8 cellular contexts compared by ENCODE assay signal in genomic region chr7:73005693-73006447, GRCh38. TPM values are rescaled to one million over a fixed set of nuclear protein-coding genes. Genes with fewer than 3 reads are reported as not detected.
DNase-seq lines count a peak whose midpoint lies in the region; ATAC-seq and TF ChIP-seq lines count a peak whose summit lies in the region.
"Not testable (repeated sequence)": the region's sequence is repeated elsewhere in the genome, so short reads cannot be mapped to it uniquely, and the experiment has no call there.

No MANE protein-coding gene starts in this region.

- not testable (repeated sequence) for H3K9me3 Mint-ChIP-seq in CD8-positive, alpha-beta memory T cell; neural progenitor cell

- H2AFZ ChIP-seq in neural progenitor cell (replicated peaks), result not testable (repeated sequence)

- H3K27me3 Mint-ChIP-seq in CD8-positive, alpha-beta memory T cell; neural progenitor cell (ENCODE audit: insufficient read depth, low read depth): not testable (repeated sequence)

- H3K4me1 Mint-ChIP-seq in CD8-positive, alpha-beta memory T cell; neural progenitor cell: not testable (repeated sequence)

- H3K4me3 Mint-ChIP-seq in CD8-positive, alpha-beta memory T cell, result peak overlapping the region; percentile 94 to 98 (median 97)
- peak overlapping the region; percentile 99 for H3K4me3 Mint-ChIP-seq in neural progenitor cell

- H3K9ac ChIP-seq in adipocyte (ENCODE audit: low read length) (peak overlapping the region; percentile 84), neural progenitor cell (peak overlapping the region; percentile 70)

- H4K20me1 ChIP-seq in neural progenitor cell (ENCODE audit: low read depth), result not testable (repeated sequence)

- CTCF ChIA-PET in CD8-positive, alpha-beta memory T cell (lab: Charles Lee), result not testable (repeated sequence)

- ATAC-seq in GM21447 (IDR thresholded peaks at IDR 0.05; ENCODE audit: unreplicated experiment), result peak; percentile 83
- peak; percentile 68 for ATAC-seq in HG03457 (IDR thresholded peaks at IDR 0.05; ENCODE audit: unreplicated experiment)

- not testable (repeated sequence) for H3K9me3 ChIP-seq in CD8-positive, alpha-beta memory T cell (ENCODE audit: low read length); adipocyte (ENCODE audit: control insufficient read depth, low read length); neural progenitor cell (ENCODE audit: low read depth)

- intact Hi-C loops in head of caudate nucleus (cut with DNase I), result not testable (repeated sequence)

- H3F3A ChIP-seq in neural progenitor cell (ENCODE audit: low read depth), result not testable (repeated sequence)

- peak; percentile 84 to 94 (median 94) for DNase-seq in CD8-positive, alpha-beta memory T cell
- peak; percentile 81 for DNase-seq in T-helper 22 cell (ENCODE audit: low read depth)
- DNase-seq in adipocyte (ENCODE audit: low read depth), result not testable (repeated sequence)
- peak; percentile 69 to 98 (median 94) for DNase-seq in head of caudate nucleus
- peak; percentile 95 for DNase-seq in neural progenitor cell (ENCODE audit: low spot score)
- DNase-seq in stimulated activated CD8-positive, alpha-beta memory T cell treated with anti-CD3 and anti-CD28 coated beads, Interleukin-4, amount 100 ng/mL, for 1 hour (ENCODE audit: low read depth in 2 of 2, low spot score in 1 of 2), result peak; percentile 72 to 78

- not testable (repeated sequence) for H3K36me3 ChIP-seq in CD8-positive, alpha-beta memory T cell (ENCODE audit: insufficient read depth, low read length); adipocyte (ENCODE audit: control insufficient read depth, insufficient read depth, low read length, severe bottlenecking); neural progenitor cell

- H3K79me2 ChIP-seq in neural progenitor cell (ENCODE audit: low read depth), result peaks cover 12% of the 10 kb centered on the region

- H3K4me1 ChIP-seq in CD8-positive, alpha-beta memory T cell (ENCODE audit: insufficient read depth, low read length); adipocyte (ENCODE audit: control insufficient read depth, insufficient read depth, low read length); neural progenitor cell: not testable (repeated sequence)

- POLR2A ChIA-PET in CD8-positive, alpha-beta memory T cell (lab: Charles Lee), result not testable (repeated sequence)

- peak overlapping the region; percentile 96 to 100 (median 99) for H3K27ac Mint-ChIP-seq in CD8-positive, alpha-beta memory T cell
- H3K27ac Mint-ChIP-seq in neural progenitor cell, result peak overlapping the region; percentile 93

- H3K36me3 Mint-ChIP-seq in CD8-positive, alpha-beta memory T cell; neural progenitor cell: not testable (repeated sequence)

- H3K4me2 ChIP-seq in neural progenitor cell, result peak overlapping the region; percentile 71

- H3K27ac ChIP-seq in CD8-positive, alpha-beta memory T cell (ENCODE audit: low read depth, low read length), result peak overlapping the region; percentile 69
- H3K27ac ChIP-seq in neural progenitor cell, result peak overlapping the region; percentile 81

- not testable (repeated sequence) for TF ChIP-seq CTCF in neural progenitor cell (IDR thresholded peaks at IDR 0.05)

- not testable (repeated sequence) for H3K27me3 ChIP-seq in CD8-positive, alpha-beta memory T cell (ENCODE audit: insufficient read depth, low read length, poor library complexity, severe bottlenecking); adipocyte (replicated peaks; ENCODE audit: control insufficient read depth, insufficient read depth, low read length); neural progenitor cell

- H3K4me3 ChIP-seq in CD8-positive, alpha-beta memory T cell (ENCODE audit: low read length), result peak overlapping the region; percentile 47
- H3K4me3 ChIP-seq in adipocyte (ENCODE audit: low read length) (peak overlapping the region; percentile 81), neural progenitor cell (peak overlapping the region; percentile 71)

RNA-seq across cellular contexts. Expression of gene SPDYE8, which starts 23.7 kb away (rescaled TPM):
- not detected for total RNA-seq in CD8-positive, alpha-beta memory T cell
- 0.16 TPM for polyA plus RNA-seq in CD8-positive, alpha-beta memory T cell
- total RNA-seq in neural progenitor cell (ENCODE audit: low replicate concordance), result not detected in 2 replicates

RNA-seq across cellular contexts. Expression of gene TRIM74, which starts 36.6 kb away (rescaled TPM):
- total RNA-seq in CD8-positive, alpha-beta memory T cell, result under 1 TPM; 0.63 to 0.64 TPM
- polyA plus RNA-seq in CD8-positive, alpha-beta memory T cell, result not detected
- 0.15 and 0.36 TPM in 2 replicates for total RNA-seq in neural progenitor cell (ENCODE audit: low replicate concordance)

RNA-seq across cellular contexts. Expression of gene SPDYE11, which starts 51.8 kb away (rescaled TPM):
- not detected for total RNA-seq in CD8-positive, alpha-beta memory T cell
- 0.16 TPM for polyA plus RNA-seq in CD8-positive, alpha-beta memory T cell
- not detected in 2 replicates for total RNA-seq in neural progenitor cell (ENCODE audit: low replicate concordance)
